8 cellular contexts compared by ENCODE assay signal in the genomic region with DNA sequence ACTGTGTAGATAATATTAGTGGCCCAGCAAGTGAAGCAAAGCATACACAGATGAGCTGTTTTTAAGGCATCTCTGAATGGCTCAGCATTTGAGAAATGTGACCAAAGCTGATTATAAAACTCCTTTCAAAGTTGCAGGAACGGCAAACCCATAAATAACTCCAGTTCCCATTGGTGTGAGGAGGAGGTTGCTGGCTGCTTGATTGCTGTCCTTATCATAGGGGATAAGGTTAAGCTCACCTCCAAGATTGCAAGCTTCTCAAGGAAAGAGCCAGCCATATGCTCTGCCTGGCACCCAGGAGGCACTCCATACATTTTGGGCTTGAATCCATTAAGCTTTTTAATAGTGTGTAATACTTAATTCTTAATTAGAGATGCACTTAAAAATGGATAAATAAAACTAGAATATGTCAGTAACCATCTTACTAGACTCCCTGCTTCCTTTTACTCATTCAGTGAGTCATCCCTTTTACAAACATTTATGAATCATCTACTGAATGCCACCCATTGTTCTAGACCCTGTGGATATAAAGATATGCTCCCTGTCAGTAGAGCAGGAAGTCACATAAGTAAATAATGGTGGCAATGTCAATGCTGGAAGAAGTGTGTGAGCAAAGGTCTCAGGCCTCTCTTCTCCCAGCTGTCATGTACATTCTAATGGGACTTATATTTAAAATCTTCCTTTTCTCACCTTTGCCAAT.
DNase-seq lines count a peak whose midpoint lies in the region; ATAC-seq and TF ChIP-seq lines count a peak whose summit lies in the region.

No MANE protein-coding gene starts in this region.

- no peak overlapping the region for H3K4me3 ChIP-seq in GM12865 (ENCODE audit: low read depth, low read length)
- no peak overlapping the region for H3K4me3 ChIP-seq in RWPE2 (ENCODE audit: severe bottlenecking)

- DNase-seq in GM12865 (ENCODE audit: low read depth) (peak; percentile 18), RWPE2 (ENCODE audit: low spot score) (no peak), epidermal melanocyte (ENCODE audit: insufficient read length, low spot score) (peak; percentile 72), non-pigmented ciliary epithelial cell (ENCODE audit: low read depth) (peak; percentile 86), NCI-H446 (lab: John Stamatoyannopoulos, UW) (no peak)

- H3K9me3 ChIP-seq in RWPE2 (ENCODE audit: severe bottlenecking), result no peaks in the 10 kb centered on the region

- no peaks in the 10 kb centered on the region; the same call in 1 of the 2 replicates for H3K36me3 ChIP-seq in RWPE2 (ENCODE audit: low read depth)

- H3K27me3 ChIP-seq in RWPE2 (ENCODE audit: insufficient read depth, poor library complexity, severe bottlenecking), result no peaks in the 10 kb centered on the region

- TF ChIP-seq CTCF in GM12865 (IDR thresholded peaks at IDR 0.05; ENCODE audit: insufficient read depth, low read depth, low read length, missing control alignments), result no peak
- TF ChIP-seq CTCF in RWPE2 (IDR thresholded peaks at IDR 0.05; ENCODE audit: poor library complexity, severe bottlenecking), result no peak

- H3K27ac ChIP-seq in RWPE2 (ENCODE audit: poor library complexity, severe bottlenecking), result peak overlapping the region; percentile 95

- peaks cover 49% of the 10 kb centered on the region for H3K4me1 ChIP-seq in RWPE2 (ENCODE audit: insufficient read depth, poor library complexity, severe bottlenecking)

- peak; percentile 49 for ATAC-seq in HG03342 (IDR thresholded peaks at IDR 0.05; ENCODE audit: unreplicated experiment)
- peak; percentile 76 for ATAC-seq in RWPE2 (ENCODE audit: low read depth)
- ATAC-seq in GM19328 (IDR thresholded peaks at IDR 0.05; ENCODE audit: unreplicated experiment), result no peak
- ATAC-seq in HG02970 (IDR thresholded peaks at IDR 0.05; ENCODE audit: low FRiP score, unreplicated experiment), result no peak

Comparison
In these comparisons a context has a peak if more than half of its experiments do, and no peak if none do; other contexts are left out.
1. DNase-seq: peak in GM12865 (single experiment), epidermal melanocyte (single experiment) and non-pigmented ciliary epithelial cell (single experiment); none in RWPE2 (single experiment) and NCI-H446 (0 of 2).
2. ATAC-seq: peak in HG03342 (single experiment) and RWPE2 (single experiment); none in GM19328 (single experiment) and HG02970 (single experiment).